In genomic region chr6:112030206-112030932, GRCh38 we compare ENCODE assay signal across 15 cellular contexts. TPM values are rescaled to one million over a fixed set of nuclear protein-coding genes. Genes with fewer than 3 reads are reported as not detected.
DNase-seq lines count a peak whose midpoint lies in the region; ATAC-seq and TF ChIP-seq lines count a peak whose summit lies in the region.
"Had no signal": no experiment of that assay in that cellular context is flagged by ENCODE, and none has a peak within 500 bp of the region (broad histone marks: within the 10 kb centered on the region; RNA-seq: fewer than 3 reads in every experiment).

No MANE protein-coding gene starts in this region.

- H3K9me3 Mint-ChIP-seq in activated naive CD4-positive, alpha-beta T cell treated with anti-CD3 and anti-CD28 coated beads, Interleukin-2, amount 50 U/mL, for 72 hours: peaks cover 5 to 11% of the 10 kb centered on the region in 2 donors
- H3K9me3 Mint-ChIP-seq: memory B cell had no signal

- peaks cover 26% of the 10 kb centered on the region for H3K4me1 ChIP-seq in lower lobe of right lung
- peaks cover 10% of the 10 kb centered on the region for H3K4me1 ChIP-seq in upper lobe of right lung

- H3K27ac Mint-ChIP-seq in activated naive CD4-positive, alpha-beta T cell treated with anti-CD3 and anti-CD28 coated beads, Interleukin-2, amount 50 U/mL, for 72 hours: peak overlapping the region; percentile 6 to 79

- no peak for DNase-seq in Right ventricle myocardium superior
- DNase-seq in cardiac septum (ENCODE audit: low spot score): no peak
- DNase-seq in activated naive CD4-positive, alpha-beta T cell treated with anti-CD3 and anti-CD28 coated beads, Interleukin-2, amount 50 U/mL, for 72 hours (ENCODE audit: low spot score in 2 of 2): no peak
- no peak for DNase-seq in lower lobe of right lung
- DNase-seq in upper lobe of right lung: no peak
- DNase-seq in head of caudate nucleus: no peak
- DNase-seq in DMS 273 (lab: John Stamatoyannopoulos, UW; ENCODE audit: unreplicated experiment): no peak
- DNase-seq in amniotic stem cell (lab: John Stamatoyannopoulos, UW): no peak
- DNase-seq: caudate nucleus; ovary; stimulated activated CD4-positive, alpha-beta T cell treated with anti-CD3 and anti-CD28 coated beads, Interleukin-1b, Interleukin-23, amount 100 ng/mL, for 48 hours had no signal

- no peak for TF ChIP-seq CTCF in lower lobe of right lung (IDR thresholded peaks at IDR 0.05)
- TF ChIP-seq CTCF in upper lobe of right lung (IDR thresholded peaks at IDR 0.05): no peak

- ATAC-seq in Right ventricle myocardium superior (ENCODE audit: poor library complexity): peak; percentile 34
- no peak for ATAC-seq in activated naive CD4-positive, alpha-beta T cell treated with anti-CD3 and anti-CD28 coated beads, Interleukin-2, amount 50 U/mL, for 72 hours
- peak; percentile 31 to 64 for ATAC-seq in lower lobe of right lung
- peak; percentile 47 for ATAC-seq in upper lobe of right lung

- H3K36me3 ChIP-seq in lower lobe of right lung (no peaks in the 10 kb centered on the region), upper lobe of right lung (no peaks in the 10 kb centered on the region)
- H3K36me3 ChIP-seq: ovary had no signal

- H3K27ac ChIP-seq in lower lobe of right lung (no peak overlapping the region), upper lobe of right lung (no peak overlapping the region)
- H3K27ac ChIP-seq: epithelial cell of prostate had no signal

- peaks cover 9 to 27% of the 10 kb centered on the region in 2 donors for H3K36me3 Mint-ChIP-seq in activated naive CD4-positive, alpha-beta T cell treated with anti-CD3 and anti-CD28 coated beads, Interleukin-2, amount 50 U/mL, for 72 hours
- H3K36me3 Mint-ChIP-seq: memory B cell had no signal

- H3K27me3 ChIP-seq in lower lobe of right lung (ENCODE audit: low read depth) (no peaks in the 10 kb centered on the region), upper lobe of right lung (no peaks in the 10 kb centered on the region)
- H3K27me3 ChIP-seq: ovary had no signal

- H3K4me3 ChIP-seq in lower lobe of right lung (no peak overlapping the region), upper lobe of right lung (no peak overlapping the region)
- H3K4me3 ChIP-seq: ovary had no signal

- intact Hi-C loops in Right ventricle myocardium superior (cut with DNase I): no loop called here
- intact Hi-C loops in cardiac septum (cut with DNase I): no loop called here
- intact Hi-C loops in lower lobe of right lung (cut with DNase I): no loop called here
- intact Hi-C loops in upper lobe of right lung (cut with DNase I): no loop called here
- intact Hi-C loops in head of caudate nucleus (cut with DNase I): no loop called here

- H3K9me3 ChIP-seq in lower lobe of right lung (no peaks in the 10 kb centered on the region), upper lobe of right lung (no peaks in the 10 kb centered on the region)
- H3K9me3 ChIP-seq: ovary had no signal

RNA-seq across cellular contexts. Expression of gene CCN6, which starts 23.5 kb away (rescaled TPM):
- total RNA-seq in Right ventricle myocardium superior: not detected
- not detected for total RNA-seq in cardiac septum
- not detected for total RNA-seq in activated naive CD4-positive, alpha-beta T cell treated with anti-CD3 and anti-CD28 coated beads, Interleukin-2, amount 50 U/mL, for 72 hours
- not detected for total RNA-seq in lower lobe of right lung
- total RNA-seq in upper lobe of right lung: not detected
- total RNA-seq: Daoy, LHCN-M2 had no signal

RNA-seq across cellular contexts. Expression of gene TUBE1, which starts 56.9 kb away (rescaled TPM):
- total RNA-seq in Right ventricle myocardium superior (27.1 TPM), cardiac septum (21.6 TPM), lower lobe of right lung (22.2 TPM), upper lobe of right lung (18.4 TPM)
- total RNA-seq in activated naive CD4-positive, alpha-beta T cell treated with anti-CD3 and anti-CD28 coated beads, Interleukin-2, amount 50 U/mL, for 72 hours: 10 to 100 TPM; 16.4 to 26.9 TPM

RNA-seq across cellular contexts. Expression of gene FAM229B, which starts 57.0 kb away (rescaled TPM):
- 86.6 TPM for total RNA-seq in Right ventricle myocardium superior
- 43.5 TPM for total RNA-seq in cardiac septum
- 1 to 10 TPM; 1.3 to 6.3 TPM for total RNA-seq in activated naive CD4-positive, alpha-beta T cell treated with anti-CD3 and anti-CD28 coated beads, Interleukin-2, amount 50 U/mL, for 72 hours
- total RNA-seq in lower lobe of right lung: 13.6 TPM
- total RNA-seq in upper lobe of right lung: 8.2 TPM

Comparison
In these comparisons a context has a peak if more than half of its experiments do, and no peak if none do; other contexts are left out.
1. ATAC-seq: peak in Right ventricle myocardium superior (single experiment), lower lobe of right lung (2 of 2) and upper lobe of right lung (single experiment); none in activated naive CD4-positive, alpha-beta T cell treated with anti-CD3 and anti-CD28 coated beads, Interleukin-2, amount 50 U/mL, for 72 hours (0 of 2).